Comparison of ENCODE assay signal across 8 cellular contexts in the genomic region with DNA sequence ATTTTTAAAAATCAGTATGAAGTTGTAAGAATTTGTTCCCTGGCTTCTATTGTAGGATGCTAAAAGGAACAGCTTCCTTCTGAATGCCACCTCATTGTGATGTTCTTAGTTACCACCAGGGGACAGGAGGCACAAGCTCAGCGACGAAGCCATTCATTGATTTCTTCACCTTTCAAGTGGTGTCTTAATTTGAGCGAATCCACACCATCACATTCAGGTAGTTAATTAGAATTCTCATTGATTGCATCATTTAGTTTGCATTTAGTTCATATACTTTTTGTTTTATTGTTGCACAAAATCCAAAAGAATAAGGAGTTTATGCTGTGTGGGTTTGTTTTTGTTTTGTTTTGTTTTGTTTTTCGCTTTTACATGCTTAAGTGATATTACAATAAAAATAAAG. TPM values are rescaled to one million over a fixed set of nuclear protein-coding genes. Genes with fewer than 3 reads are reported as not detected.
DNase-seq lines count a peak whose midpoint lies in the region; TF ChIP-seq lines count a peak whose summit lies in the region.

No MANE protein-coding gene starts in this region.

- no peaks in the 10 kb centered on the region for H3K27me3 ChIP-seq in breast epithelium

- H3K4me1 Mint-ChIP-seq in type B pancreatic cell (ENCODE audit: unreplicated experiment): peaks cover 4% of the 10 kb centered on the region

- intact Hi-C loops in breast epithelium (cut with DNase I; ENCODE audit: low total_unique reads): no loop called here

- peaks cover 5% of the 10 kb centered on the region for H3K36me3 Mint-ChIP-seq in type B pancreatic cell

- no peak overlapping the region for H3K27ac ChIP-seq in breast epithelium

- no peaks in the 10 kb centered on the region for H3K27me3 Mint-ChIP-seq in type B pancreatic cell

- no peaks in the 10 kb centered on the region for H3K9me3 ChIP-seq in breast epithelium

- no peak overlapping the region for H3K4me3 Mint-ChIP-seq in type B pancreatic cell

- no peaks in the 10 kb centered on the region for H3K9me3 Mint-ChIP-seq in type B pancreatic cell

- DNase-seq in activated CD8-positive, alpha-beta memory T cell treated with anti-CD3 and anti-CD28 coated beads for 24 hours: peak; percentile 13
- DNase-seq in activated CD8-positive, alpha-beta memory T cell treated with anti-CD3 and anti-CD28 coated beads, Interleukin-2, amount 50 U/mL, for 48 hours: no peak
- DNase-seq in NCI-H2196 (lab: John Stamatoyannopoulos, UW; ENCODE audit: unreplicated experiment) (peak; percentile 54), breast epithelium (ENCODE audit: low spot score in 2 of 2) (no peak), type B pancreatic cell (ENCODE audit: extremely low spot score, unreplicated experiment) (no peak), cerebellar cortex (ENCODE audit: low spot score) (no peak), iPS-NIHi7 (ENCODE audit: extremely low spot score) (no peak), NCI-H446 (lab: John Stamatoyannopoulos, UW) (no peak)

- H3K4me3 ChIP-seq in breast epithelium: no peak overlapping the region

- H3K27ac Mint-ChIP-seq in type B pancreatic cell: no peak overlapping the region

- no peak for TF ChIP-seq POLR2A in breast epithelium (IDR thresholded peaks at IDR 0.05)

- TF ChIP-seq CTCF in breast epithelium (IDR thresholded peaks at IDR 0.05) (peak in 2 of 3 donors; percentile 18 to 21), type B pancreatic cell (conservative IDR thresholded peaks at IDR 0.05) (peak; percentile 60)

- no peaks in the 10 kb centered on the region for H3K4me1 ChIP-seq in breast epithelium

- no peaks in the 10 kb centered on the region for H3K36me3 ChIP-seq in breast epithelium

RNA-seq across cellular contexts. Expression of a gene that starts 23.1 kb away (rescaled TPM):
- total RNA-seq in breast epithelium (under 1 TPM; 0.29 to 0.48 (median 0.33) TPM), type B pancreatic cell (ENCODE audit: low replicate concordance) (0.62 and 5.1 TPM in 2 replicates)

Comparison
In these comparisons a context has a peak if more than half of its experiments do, and no peak if none do; other contexts are left out.
1. DNase-seq: peak in activated CD8-positive, alpha-beta memory T cell treated with anti-CD3 and anti-CD28 coated beads for 24 hours (single experiment) and NCI-H2196 (single experiment); none in activated CD8-positive, alpha-beta memory T cell treated with anti-CD3 and anti-CD28 coated beads, Interleukin-2, amount 50 U/mL, for 48 hours (single experiment), breast epithelium (0 of 2), type B pancreatic cell (single experiment), cerebellar cortex (single experiment), iPS-NIHi7 (single experiment) and NCI-H446 (0 of 2).